9 cellular contexts compared by ENCODE assay signal in the genomic region with DNA sequence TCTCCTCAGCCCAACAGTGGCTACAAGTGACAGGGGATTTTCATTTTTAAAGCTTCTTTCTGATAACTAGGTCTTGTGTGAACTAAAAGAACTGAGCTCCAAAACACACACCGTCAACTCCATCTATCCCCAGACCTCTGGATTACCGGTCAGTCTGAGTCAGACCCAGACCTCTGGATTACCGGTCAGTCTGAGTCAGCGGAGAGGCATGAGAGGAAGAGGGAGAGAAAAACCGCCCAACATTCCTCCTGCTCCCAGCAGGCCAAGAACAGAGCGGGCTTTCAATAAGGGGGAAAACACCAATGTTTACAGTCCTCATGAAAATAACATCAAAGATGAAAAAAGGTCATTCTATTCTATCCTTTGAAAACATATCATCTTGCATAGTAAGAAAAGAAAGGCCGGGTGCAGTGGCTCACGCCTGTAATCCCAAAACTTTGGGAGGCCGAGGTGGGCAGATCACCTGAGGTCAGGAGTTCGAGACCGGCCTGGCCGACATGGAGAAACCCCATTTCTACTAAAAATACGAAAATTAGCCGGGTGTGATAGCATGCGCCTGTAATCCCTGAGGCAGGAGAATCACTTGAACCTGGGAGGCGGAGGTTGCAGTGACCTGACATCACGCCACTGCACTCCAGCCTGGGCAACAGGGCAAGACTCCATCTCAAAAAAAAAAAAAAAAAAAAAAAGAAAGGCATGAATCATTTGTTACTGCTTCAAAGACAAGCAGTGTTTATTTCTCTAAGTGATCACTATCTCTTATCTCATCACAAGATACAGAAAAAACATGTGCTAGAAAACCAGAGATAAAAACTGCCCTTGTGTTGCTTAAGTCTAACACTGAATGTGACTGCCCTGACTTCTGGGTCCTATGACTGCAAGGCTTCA. TPM values are rescaled to one million over a fixed set of nuclear protein-coding genes. Genes with fewer than 3 reads are reported as not detected.
DNase-seq lines count a peak whose midpoint lies in the region; ATAC-seq, FAIRE-seq and TF ChIP-seq lines count a peak whose summit lies in the region.
"Had no signal": no experiment of that assay in that cellular context is flagged by ENCODE, and none has a peak within 500 bp of the region (broad histone marks: within the 10 kb centered on the region; RNA-seq: fewer than 3 reads in every experiment).

No MANE protein-coding gene starts in this region.

- H3K9me3 Mint-ChIP-seq in CD14-positive monocyte, result peaks cover 0 to 3% (median 0%) of the 10 kb centered on the region in 7 donors
- H3K9me3 Mint-ChIP-seq in mesothelial cell of epicardium, result no peaks in the 10 kb centered on the region

- peaks cover 25 to 27% of the 10 kb centered on the region in 2 donors for H3K36me3 Mint-ChIP-seq in CD14-positive monocyte
- peaks cover 3% of the 10 kb centered on the region for H3K36me3 Mint-ChIP-seq in mesothelial cell of epicardium

- TF ChIP-seq CTCF in CD14-positive monocyte (IDR thresholded peaks at IDR 0.05), result no peak
- TF ChIP-seq CTCF in choroid plexus epithelial cell (conservative IDR thresholded peaks at IDR 0.05; ENCODE audit: low read depth, low read length), result no peak
- TF ChIP-seq CTCF in mesothelial cell of epicardium (IDR thresholded peaks at IDR 0.05; ENCODE audit: unreplicated experiment), result no peak
- no peak for TF ChIP-seq CTCF in D721Med (IDR thresholded peaks at IDR 0.05; ENCODE audit: insufficient read depth, missing control alignments)

- peak overlapping the region; percentile 85 for H3K4me3 ChIP-seq in choroid plexus epithelial cell (ENCODE audit: low read depth, low read length)

- FAIRE-seq in D721Med (lab: Jason Lieb, UNC), result no peak
- FAIRE-seq: keratinocyte had no signal

- ATAC-seq in GM18861 (IDR thresholded peaks at IDR 0.05; ENCODE audit: unreplicated experiment), result no peak
- no peak for ATAC-seq in GM21528 (IDR thresholded peaks at IDR 0.05; ENCODE audit: low FRiP score, unreplicated experiment)

- DNase-seq in CD14-positive monocyte (ENCODE audit: low spot score) (no peak), MV-4-11 (lab: John Stamatoyannopoulos, UW) (peak; percentile 35), choroid plexus epithelial cell (ENCODE audit: low read depth) (peak; percentile 97), mesothelial cell of epicardium (ENCODE audit: low spot score in 2 of 2, unreplicated experiment in 2 of 2) (no peak), D721Med (ENCODE audit: insufficient read length, low spot score) (no peak), GM19238 (ENCODE audit: insufficient read length, low spot score) (no peak)

- H3K27ac Mint-ChIP-seq in CD14-positive monocyte (peak overlapping the region in 6 of 7 donors; percentile 52 to 84 (median 70)), mesothelial cell of epicardium (peak overlapping the region; percentile 86)

- intact Hi-C loops in CD14-positive monocyte (cut with micrococcal nuclease), result loop anchor here in 1 of 2 donors (5.0 kb wide), 3 partner anchors 37 to 68 kb away; partner anchors contain the start of genes SUMO3 and UBE2G2

- H3K4me3 Mint-ChIP-seq in CD14-positive monocyte (peak overlapping the region; percentile 13 to 78), mesothelial cell of epicardium (peak overlapping the region; percentile 45)

- H3K27me3 Mint-ChIP-seq in CD14-positive monocyte (ENCODE audit: low read depth in 3 of 3) (no peaks in the 10 kb centered on the region), mesothelial cell of epicardium (ENCODE audit: low read depth) (no peaks in the 10 kb centered on the region)

- H3K4me1 Mint-ChIP-seq in CD14-positive monocyte, result peaks cover 77% of the 10 kb centered on the region
- peaks cover 63% of the 10 kb centered on the region for H3K4me1 Mint-ChIP-seq in mesothelial cell of epicardium

RNA-seq across cellular contexts. Expression of gene PTTG1IP, which starts 3.4 kb away (rescaled TPM):
- 100 to 1,000 TPM; 206 to 238 TPM for polyA plus RNA-seq in CD14-positive monocyte
- 200 to 205 TPM (median 204 TPM) in 3 replicates for total RNA-seq in mesothelial cell of epicardium

RNA-seq across cellular contexts. Expression of gene ITGB2, which starts 50.6 kb away (rescaled TPM):
- polyA plus RNA-seq in CD14-positive monocyte, result 1,000 to 10,000 TPM; 1,470 to 1,628 TPM
- 0.61 to 1.4 TPM (median 0.74 TPM) in 3 replicates for total RNA-seq in mesothelial cell of epicardium

RNA-seq across cellular contexts. Expression of gene SUMO3, which starts 52.2 kb away (rescaled TPM):
- 100 to 1,000 TPM; 109 to 112 TPM for polyA plus RNA-seq in CD14-positive monocyte
- 82.2 to 84.5 TPM (median 83.9 TPM) in 3 replicates for total RNA-seq in mesothelial cell of epicardium

Comparison
In these comparisons a context has a peak if more than half of its experiments do, and no peak if none do; other contexts are left out.
1. DNase-seq: peak in MV-4-11 (single experiment) and choroid plexus epithelial cell (single experiment); none in CD14-positive monocyte (single experiment), mesothelial cell of epicardium (0 of 2), D721Med (single experiment) and GM19238 (single experiment).